Comparison of ENCODE assay signal across 12 cellular contexts in the genomic region with DNA sequence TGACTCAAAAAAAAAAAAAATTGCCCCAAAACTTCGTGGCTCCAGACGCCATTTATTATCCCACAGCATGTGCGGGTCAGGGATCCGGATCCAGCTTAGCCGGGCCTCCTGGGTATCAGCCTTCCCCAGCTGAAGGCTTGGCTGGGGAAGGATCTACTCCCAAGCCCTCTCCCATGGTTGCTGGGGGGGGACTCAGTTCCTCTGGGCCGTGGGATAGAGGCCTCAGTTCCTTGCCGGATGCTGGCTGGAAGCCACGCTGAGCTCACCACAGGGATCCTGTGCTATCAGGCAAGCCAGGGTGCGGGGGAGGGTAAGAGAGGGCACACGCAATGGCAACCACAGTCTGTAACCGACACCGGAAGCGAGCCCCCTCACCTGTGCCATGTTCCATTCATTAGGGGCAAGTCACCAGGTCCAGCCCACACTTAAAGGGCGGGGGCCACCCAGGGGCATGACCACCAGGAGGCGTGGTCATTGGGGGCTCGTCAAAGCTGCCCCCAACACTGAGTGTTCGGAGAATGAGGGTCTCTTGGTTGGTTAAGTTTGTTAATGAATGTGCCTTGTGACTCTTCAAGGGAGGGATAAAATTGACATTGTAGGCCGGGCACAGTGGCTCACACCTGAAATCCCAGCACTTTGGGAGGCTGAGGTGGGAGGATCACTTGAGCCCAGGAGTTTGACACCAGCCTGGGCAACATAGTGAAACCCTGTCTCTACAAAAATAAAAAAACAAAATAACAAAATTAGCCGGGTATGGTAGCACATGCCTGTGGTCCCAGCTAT.
DNase-seq lines count a peak whose midpoint lies in the region; ATAC-seq and TF ChIP-seq lines count a peak whose summit lies in the region.
"Had no signal": no experiment of that assay in that cellular context is flagged by ENCODE, and none has a peak within 500 bp of the region (broad histone marks: within the 10 kb centered on the region; RNA-seq: fewer than 3 reads in every experiment).

No MANE protein-coding gene starts in this region.

- TF ChIP-seq CTCF in CD14-positive monocyte (IDR thresholded peaks at IDR 0.05) (no peak), colonic mucosa (IDR thresholded peaks at IDR 0.05) (no peak)

- no peak overlapping the region for H3K27ac Mint-ChIP-seq in CD14-positive monocyte
- no peak overlapping the region for H3K27ac Mint-ChIP-seq in natural killer cell treated with Interleukin-12 subunit alpha and Interleukin-12 subunit beta and Interleukin-15 and Interleukin-18, amount 100 ng/mL, for 72 hours
- no peak overlapping the region for H3K27ac Mint-ChIP-seq in stimulated activated effector memory CD8-positive, alpha-beta T cell treated with anti-CD3 and anti-CD28 coated beads, Interleukin-12 subunit alpha, Interleukin-12 subunit beta, amount 100 ng/mL, for 72 hours

- no peak overlapping the region for H3K27ac ChIP-seq in colonic mucosa
- H3K27ac ChIP-seq: cardiac muscle cell had no signal

- H3K27me3 Mint-ChIP-seq in CD14-positive monocyte (ENCODE audit: low read depth in 3 of 3): peaks cover 0 to 3% (median 2%) of the 10 kb centered on the region in 3 donors
- no peaks in the 10 kb centered on the region for H3K27me3 Mint-ChIP-seq in natural killer cell treated with Interleukin-12 subunit alpha and Interleukin-12 subunit beta and Interleukin-15 and Interleukin-18, amount 100 ng/mL, for 72 hours

- no peaks in the 10 kb centered on the region for H3K36me3 Mint-ChIP-seq in CD14-positive monocyte
- no peaks in the 10 kb centered on the region for H3K36me3 Mint-ChIP-seq in natural killer cell treated with Interleukin-12 subunit alpha and Interleukin-12 subunit beta and Interleukin-15 and Interleukin-18, amount 100 ng/mL, for 72 hours
- no peaks in the 10 kb centered on the region for H3K36me3 Mint-ChIP-seq in stimulated activated effector memory CD8-positive, alpha-beta T cell treated with anti-CD3 and anti-CD28 coated beads, Interleukin-12 subunit alpha, Interleukin-12 subunit beta, amount 100 ng/mL, for 72 hours

- DNase-seq in CD14-positive monocyte (ENCODE audit: low spot score) (peak; percentile 27), HUDEP-2 (lab: John Stamatoyannopoulos, UW; ENCODE audit: unreplicated experiment in 76 of 76) (peak in 72 of 76 experiments; percentile 19 to 92 (median 76)), colonic mucosa (peak; percentile 20), NCI-H1092 (lab: John Stamatoyannopoulos, UW) (no peak), midbrain (lab: John Stamatoyannopoulos, UW) (no peak)
- DNase-seq in natural killer cell treated with Interleukin-12 subunit alpha and Interleukin-12 subunit beta and Interleukin-15 and Interleukin-18, amount 100 ng/mL, for 72 hours (ENCODE audit: low spot score): peak; percentile 56
- no peak for DNase-seq in stimulated activated effector memory CD8-positive, alpha-beta T cell treated with anti-CD3 and anti-CD28 coated beads, Interleukin-12 subunit alpha, Interleukin-12 subunit beta, amount 100 ng/mL, for 72 hours (ENCODE audit: low spot score in 2 of 2)
- DNase-seq: MG63, T-helper 2 cell had no signal

- H3K9me3 Mint-ChIP-seq in CD14-positive monocyte: no peaks in the 10 kb centered on the region
- H3K9me3 Mint-ChIP-seq in natural killer cell treated with Interleukin-12 subunit alpha and Interleukin-12 subunit beta and Interleukin-15 and Interleukin-18, amount 100 ng/mL, for 72 hours: no peaks in the 10 kb centered on the region
- H3K9me3 Mint-ChIP-seq in stimulated activated effector memory CD8-positive, alpha-beta T cell treated with anti-CD3 and anti-CD28 coated beads, Interleukin-12 subunit alpha, Interleukin-12 subunit beta, amount 100 ng/mL, for 72 hours: no peaks in the 10 kb centered on the region

- H3K4me3 ChIP-seq in colonic mucosa: no peak overlapping the region
- H3K4me3 ChIP-seq: cardiac muscle cell, lung, MG63 had no signal

- no peaks in the 10 kb centered on the region for H3K9me3 ChIP-seq in colonic mucosa
- H3K9me3 ChIP-seq: MG63 had no signal

- no peaks in the 10 kb centered on the region for H3K4me1 Mint-ChIP-seq in CD14-positive monocyte
- H3K4me1 Mint-ChIP-seq in natural killer cell treated with Interleukin-12 subunit alpha and Interleukin-12 subunit beta and Interleukin-15 and Interleukin-18, amount 100 ng/mL, for 72 hours (ENCODE audit: low read depth in 2 of 2): no peaks in the 10 kb centered on the region
- no peaks in the 10 kb centered on the region for H3K4me1 Mint-ChIP-seq in stimulated activated effector memory CD8-positive, alpha-beta T cell treated with anti-CD3 and anti-CD28 coated beads, Interleukin-12 subunit alpha, Interleukin-12 subunit beta, amount 100 ng/mL, for 72 hours

- H3K36me3 ChIP-seq in colonic mucosa: no peaks in the 10 kb centered on the region
- H3K36me3 ChIP-seq: cardiac muscle cell, MG63 had no signal

- no peak overlapping the region for H3K9ac ChIP-seq in colonic mucosa (ENCODE audit: low read depth in 2 of 2, low read length in 2 of 2)

- H3K4me3 Mint-ChIP-seq in CD14-positive monocyte: no peak overlapping the region
- no peak overlapping the region for H3K4me3 Mint-ChIP-seq in natural killer cell treated with Interleukin-12 subunit alpha and Interleukin-12 subunit beta and Interleukin-15 and Interleukin-18, amount 100 ng/mL, for 72 hours
- no peak overlapping the region for H3K4me3 Mint-ChIP-seq in stimulated activated effector memory CD8-positive, alpha-beta T cell treated with anti-CD3 and anti-CD28 coated beads, Interleukin-12 subunit alpha, Interleukin-12 subunit beta, amount 100 ng/mL, for 72 hours

- ATAC-seq in natural killer cell treated with Interleukin-12 subunit alpha and Interleukin-12 subunit beta and Interleukin-15 and Interleukin-18, amount 100 ng/mL, for 72 hours: peak; percentile 20 to 46
- ATAC-seq in stimulated activated effector memory CD8-positive, alpha-beta T cell treated with anti-CD3 and anti-CD28 coated beads, Interleukin-12 subunit alpha, Interleukin-12 subunit beta, amount 100 ng/mL, for 72 hours: no peak
- no peak for ATAC-seq in GM21447 (IDR thresholded peaks at IDR 0.05; ENCODE audit: unreplicated experiment)

- intact Hi-C loops in CD14-positive monocyte (cut with micrococcal nuclease): no loop called here
- intact Hi-C loops in colonic mucosa (cut with DNase I): no loop called here

- H3K27me3 ChIP-seq in colonic mucosa: no peaks in the 10 kb centered on the region
- H3K27me3 ChIP-seq: cardiac muscle cell, MG63 had no signal

- H3K4me1 ChIP-seq in colonic mucosa: no peaks in the 10 kb centered on the region

Comparison
In these comparisons a context has a peak if more than half of its experiments do, and no peak if none do; other contexts are left out.
1. DNase-seq: peak in CD14-positive monocyte (single experiment), HUDEP-2 (72 of 76), colonic mucosa (single experiment) and natural killer cell treated with Interleukin-12 subunit alpha and Interleukin-12 subunit beta and Interleukin-15 and Interleukin-18, amount 100 ng/mL, for 72 hours (single experiment); none in stimulated activated effector memory CD8-positive, alpha-beta T cell treated with anti-CD3 and anti-CD28 coated beads, Interleukin-12 subunit alpha, Interleukin-12 subunit beta, amount 100 ng/mL, for 72 hours (0 of 2), NCI-H1092 (single experiment) and midbrain (single experiment).
2. ATAC-seq: peak in natural killer cell treated with Interleukin-12 subunit alpha and Interleukin-12 subunit beta and Interleukin-15 and Interleukin-18, amount 100 ng/mL, for 72 hours (2 of 2); none in stimulated activated effector memory CD8-positive, alpha-beta T cell treated with anti-CD3 and anti-CD28 coated beads, Interleukin-12 subunit alpha, Interleukin-12 subunit beta, amount 100 ng/mL, for 72 hours (single experiment) and GM21447 (single experiment).